12 cellular contexts compared by ENCODE assay signal in the genomic region with DNA sequence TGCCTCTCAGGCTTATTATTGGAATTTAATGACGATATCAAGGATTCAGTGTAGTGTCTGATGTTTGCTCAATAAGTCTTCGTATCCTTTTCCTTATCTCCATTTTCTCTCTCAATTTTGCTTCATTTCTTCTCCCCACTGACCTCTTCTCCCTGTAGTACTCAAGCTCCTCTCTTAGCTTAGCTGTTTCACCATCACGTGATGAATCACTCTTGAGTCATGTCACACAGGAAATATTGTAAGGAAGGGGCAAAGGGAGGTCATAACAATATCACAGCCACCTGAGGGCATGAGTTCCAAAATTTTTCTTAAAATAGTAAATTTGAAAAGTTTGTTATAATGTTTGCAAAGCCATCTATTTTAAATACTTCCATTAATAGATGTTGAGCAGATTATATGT.
DNase-seq lines count a peak whose midpoint lies in the region; ATAC-seq and TF ChIP-seq lines count a peak whose summit lies in the region.
"Had no signal": no experiment of that assay in that cellular context is flagged by ENCODE, and none has a peak within 500 bp of the region (broad histone marks: within the 10 kb centered on the region; RNA-seq: fewer than 3 reads in every experiment).

No MANE protein-coding gene starts in this region.

- no peak overlapping the region for H3K4me3 ChIP-seq in HL-60 (replicated peaks; ENCODE audit: insufficient read depth, low read length)
- no peak overlapping the region for H3K4me3 ChIP-seq in SK-N-SH (ENCODE audit: low read depth in 2 of 2, low read length in 1 of 2)
- no peak overlapping the region for H3K4me3 ChIP-seq in foreskin fibroblast (ENCODE audit: low read depth in 1 of 2, low read length in 2 of 2)
- H3K4me3 ChIP-seq in aorta (ENCODE audit: low read length in 2 of 2): no peak overlapping the region
- H3K4me3 ChIP-seq: heart right ventricle had no signal

- TF ChIP-seq EP300 in SK-N-SH (IDR thresholded peaks at IDR 0.05; ENCODE audit: borderline replicate concordance in 1 of 2, low read depth in 1 of 2, low read length in 1 of 2): peak in 1 of 2 experiments; percentile 29; a peak in 1 of 4 replicates

- peak; percentile 52 for DNase-seq in A172 (ENCODE audit: low spot score)
- peak; percentile 74 to 82 for DNase-seq in HL-60 (ENCODE audit: low read depth in 1 of 2, low spot score in 1 of 2)
- no peak for DNase-seq in SK-N-SH
- DNase-seq in foreskin fibroblast: peak; percentile 89 to 94
- no peak for DNase-seq in central memory CD4-positive, alpha-beta T cell
- DNase-seq in NCI-H2171 treated with DMSO at 0.1 percent for 48 hours (lab: John Stamatoyannopoulos, UW): no peak
- DNase-seq in stimulated activated naive CD8-positive, alpha-beta T cell treated with anti-CD3 and anti-CD28 coated beads, Interleukin-15, Interleukin-2, amounts not matched to agents 100 U/mL and 50 U/mL, for 24 hours: no peak
- DNase-seq in aorta: no peak
- DNase-seq: heart right ventricle, NCI-H1105, SHP77 had no signal

- no peak for TF ChIP-seq RAD21 in SK-N-SH (IDR thresholded peaks at IDR 0.05; ENCODE audit: low read length)

- no peaks in the 10 kb centered on the region for H3K79me2 ChIP-seq in SK-N-SH (ENCODE audit: insufficient read depth)

- POLR2A ChIA-PET in SK-N-SH (lab: Yijun Ruan, JAX): no interaction called here

- intact Hi-C loops in aorta (cut with DNase I): no loop called here

- H2AFZ ChIP-seq in SK-N-SH (ENCODE audit: low read depth): peak overlapping the region; percentile 64

- H3K9ac ChIP-seq in SK-N-SH: peak overlapping the region; percentile 2; the same call in 1 of the 2 replicates

- peaks cover 0 to 10% of the 10 kb centered on the region in 2 experiments; a peak in 2 of 4 replicates for H3K4me1 ChIP-seq in SK-N-SH (ENCODE audit: control insufficient read depth in 1 of 2, insufficient read depth in 2 of 2, low read depth in 1 of 2, low read length in 1 of 2)
- H3K4me1 ChIP-seq in aorta (ENCODE audit: control insufficient read depth in 1 of 2, insufficient read depth in 2 of 2, low read length in 2 of 2): no peaks in the 10 kb centered on the region

- no peaks in the 10 kb centered on the region for H3K9me2 ChIP-seq in SK-N-SH

- H3F3A ChIP-seq in SK-N-SH (replicated peaks; ENCODE audit: insufficient read depth): peaks cover 9% of the 10 kb centered on the region

- no peaks in the 10 kb centered on the region for H4K20me1 ChIP-seq in SK-N-SH (ENCODE audit: insufficient read depth)

- TF ChIP-seq CTCF in HL-60 (IDR thresholded peaks at IDR 0.05; ENCODE audit: insufficient read depth, low read length): no peak
- TF ChIP-seq CTCF in SK-N-SH (IDR thresholded peaks at IDR 0.05): no peak
- no peak for TF ChIP-seq CTCF in foreskin fibroblast (IDR thresholded peaks at IDR 0.05; ENCODE audit: low read depth, low read length)

- 26% methylated on average over 3 of the region's 3 CpGs for WGBS in SK-N-SH (ENCODE audit: low lambda C conversion rate)
- WGBS in aorta, 2 donors: 82 to 86% methylated on average over 3 of the region's 3 CpGs

- no peak for ATAC-seq in stimulated activated naive CD8-positive, alpha-beta T cell treated with anti-CD3 and anti-CD28 coated beads, Interleukin-15, Interleukin-2, amounts not matched to agents 100 U/mL and 50 U/mL, for 24 hours
- no peak for ATAC-seq in aorta (ENCODE audit: low FRiP score)
- ATAC-seq: natural killer cell treated with Interleukin-12 subunit alpha and Interleukin-12 subunit beta and Interleukin-15 and Interleukin-18, amount 100 ng/mL, for 72 hours had no signal

- H3K9me3 ChIP-seq in SK-N-SH (no peaks in the 10 kb centered on the region), aorta (ENCODE audit: control insufficient read depth, low read length) (no peaks in the 10 kb centered on the region)

- CTCF ChIA-PET in SK-N-SH (lab: Yijun Ruan, JAX): interaction anchor here (1.7 kb wide), 1 partner anchor 13 kb away, joined by 6 read pairs; no protein-coding TSS in a partner anchor

- H3K27ac ChIP-seq in HL-60 (replicated peaks): no peak overlapping the region
- H3K27ac ChIP-seq in SK-N-SH (ENCODE audit: low read depth in 2 of 2, low read length in 1 of 2): peak overlapping the region in 1 of 2 experiments; percentile 58; a peak in 2 of 4 replicates
- H3K27ac ChIP-seq in aorta (ENCODE audit: low read depth in 1 of 2, low read length in 2 of 2): no peak overlapping the region

- peak overlapping the region; percentile 35; the same call in 1 of the 2 replicates for H3K4me2 ChIP-seq in SK-N-SH

- H3K36me3 ChIP-seq in SK-N-SH (replicated peaks in 1 of 2; ENCODE audit: control insufficient read depth in 1 of 2, insufficient read depth in 2 of 2, low read length in 1 of 2) (no peaks in the 10 kb centered on the region), aorta (ENCODE audit: control insufficient read depth in 1 of 2, insufficient read depth in 2 of 2, low read length in 1 of 2) (no peaks in the 10 kb centered on the region)
- H3K36me3 ChIP-seq: heart right ventricle had no signal

- H3K27me3 ChIP-seq in HL-60 (ENCODE audit: insufficient read depth, poor library complexity, severe bottlenecking) (no peaks in the 10 kb centered on the region), SK-N-SH (ENCODE audit: insufficient read depth) (no peaks in the 10 kb centered on the region), aorta (ENCODE audit: control insufficient read depth in 1 of 2, insufficient read depth in 2 of 2, low read length in 1 of 2) (no peaks in the 10 kb centered on the region)
- H3K27me3 ChIP-seq: heart right ventricle had no signal

TF ChIP-seq in SK-N-SH, 30 proteins besides CTCF, POLR2A, EP300 and RAD21:
- TF ChIP-seq FOSL2 (IDR thresholded peaks at IDR 0.05; ENCODE audit: borderline replicate concordance, low read depth) (peak; percentile 84; the same call in 1 of the 2 replicates), TCF12 (IDR thresholded peaks at IDR 0.05) (peak; percentile 48; the same call in 1 of the 2 replicates), REST (IDR thresholded peaks at IDR 0.05; ENCODE audit: low read depth, low read length) (no peak), JUND (IDR thresholded peaks at IDR 0.05) (peak; percentile 72), RCOR1 (IDR thresholded peaks at IDR 0.05; ENCODE audit: low read length) (no peak), RXRA (IDR thresholded peaks at IDR 0.05; ENCODE audit: borderline replicate concordance, low read depth) (peak; percentile 86; the same call in 1 of the 2 replicates)
- TF ChIP-seq, protein P1, sequence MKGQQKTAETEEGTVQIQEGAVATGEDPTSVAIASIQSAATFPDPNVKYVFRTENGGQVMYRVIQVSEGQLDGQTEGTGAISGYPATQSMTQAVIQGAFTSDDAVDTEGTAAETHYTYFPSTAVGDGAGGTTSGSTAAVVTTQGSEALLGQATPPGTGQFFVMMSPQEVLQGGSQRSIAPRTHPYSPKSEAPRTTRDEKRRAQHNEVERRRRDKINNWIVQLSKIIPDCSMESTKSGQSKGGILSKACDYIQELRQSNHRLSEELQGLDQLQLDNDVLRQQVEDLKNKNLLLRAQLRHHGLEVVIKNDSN (IDR thresholded peaks at IDR 0.05; ENCODE audit: borderline replicate concordance, low read depth): peak; percentile 84

Comparison
In these comparisons a context has a peak if more than half of its experiments do, and no peak if none do; other contexts are left out.
1. DNase-seq: peak in A172 (single experiment), HL-60 (2 of 2) and foreskin fibroblast (2 of 2); none in SK-N-SH (single experiment), central memory CD4-positive, alpha-beta T cell (single experiment), NCI-H2171 treated with DMSO at 0.1 percent for 48 hours (single experiment), stimulated activated naive CD8-positive, alpha-beta T cell treated with anti-CD3 and anti-CD28 coated beads, Interleukin-15, Interleukin-2, amounts not matched to agents 100 U/mL and 50 U/mL, for 24 hours (single experiment) and aorta (0 of 2).